11 cellular contexts compared by ENCODE assay signal in the genomic region with DNA sequence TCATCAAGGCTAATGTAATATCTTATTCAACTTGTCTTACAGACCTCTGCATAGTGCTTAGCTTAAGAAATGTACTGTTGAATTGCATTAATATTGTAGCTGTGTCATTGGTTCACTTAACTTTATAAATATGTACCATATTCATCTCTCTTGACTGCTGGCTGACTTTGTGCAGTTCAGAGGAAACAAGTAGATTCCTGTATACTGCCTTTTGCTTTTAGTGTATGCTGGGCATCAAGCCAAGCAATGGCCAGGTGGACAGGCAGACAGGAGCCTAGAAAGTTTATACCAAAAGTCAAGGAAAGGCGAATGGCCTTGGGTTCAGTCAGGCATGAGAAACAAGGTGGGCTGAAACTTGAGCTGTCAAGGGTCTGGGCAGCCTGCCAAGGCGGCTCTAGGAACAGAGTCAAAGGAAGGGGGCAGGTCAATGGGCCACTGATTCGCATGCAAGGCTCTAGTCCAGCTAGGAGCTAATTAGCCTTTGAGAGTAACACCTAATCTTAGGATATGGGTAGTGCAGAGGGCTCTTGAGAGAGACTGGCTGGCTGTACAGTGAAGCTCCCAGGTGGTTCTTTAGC.
DNase-seq lines count a peak whose midpoint lies in the region; TF ChIP-seq lines count a peak whose summit lies in the region.
"Had no signal": no experiment of that assay in that cellular context is flagged by ENCODE, and none has a peak within 500 bp of the region (broad histone marks: within the 10 kb centered on the region; RNA-seq: fewer than 3 reads in every experiment).

No MANE protein-coding gene starts in this region.

- no peak for TF ChIP-seq CTCF in BE2C (IDR thresholded peaks at IDR 0.05; ENCODE audit: low read depth, low read length)

- H3K9me3 ChIP-seq in BE2C, result no peaks in the 10 kb centered on the region

- no peak overlapping the region for H3K4me3 ChIP-seq in BE2C (ENCODE audit: low read depth, low read length)

- DNase-seq in BE2C, result peak; percentile 53
- peak; percentile 38 for DNase-seq in HT-29 (ENCODE audit: low spot score)
- DNase-seq in NCI-H524 (lab: John Stamatoyannopoulos, UW), result peak; percentile 86 to 88
- DNase-seq in dermis microvascular lymphatic vessel endothelial cell (ENCODE audit: low read depth in 2 of 2), result peak; percentile 3 to 45
- no peak for DNase-seq in head of caudate nucleus
- DNase-seq in Ammon's horn (ENCODE audit: low spot score), result no peak
- no peak for DNase-seq in NOMO-1 treated with dmso at 0.1 percent for 144 hours (lab: John Stamatoyannopoulos, UW; ENCODE audit: unreplicated experiment)
- DNase-seq in middle frontal gyrus (ENCODE audit: extremely low spot score, low spot score), result no peak
- DNase-seq: activated CD4-positive, alpha-beta memory T cell treated with anti-CD3 and anti-CD28 coated beads for 36 hours; small intestine; stimulated activated CD8-positive, alpha-beta memory T cell treated with anti-CD3 and anti-CD28 coated beads, Interleukin-4, amount 100 ng/mL, for 48 hours had no signal

- H3K4me1 ChIP-seq in BE2C, result peaks cover 7% of the 10 kb centered on the region

- no peaks in the 10 kb centered on the region for H3K36me3 ChIP-seq in BE2C

- intact Hi-C loops in head of caudate nucleus (cut with DNase I), result no loop called here

- no peaks in the 10 kb centered on the region for H3K27me3 ChIP-seq in BE2C

Comparison
In these comparisons a context has a peak if more than half of its experiments do, and no peak if none do; other contexts are left out.
1. DNase-seq: peak in BE2C (single experiment), HT-29 (single experiment), NCI-H524 (2 of 2) and dermis microvascular lymphatic vessel endothelial cell (2 of 2); none in head of caudate nucleus (0 of 42), Ammon's horn (single experiment), NOMO-1 treated with dmso at 0.1 percent for 144 hours (single experiment) and middle frontal gyrus (single experiment).